1 cellular context compared by ENCODE assay signal in the genomic region with DNA sequence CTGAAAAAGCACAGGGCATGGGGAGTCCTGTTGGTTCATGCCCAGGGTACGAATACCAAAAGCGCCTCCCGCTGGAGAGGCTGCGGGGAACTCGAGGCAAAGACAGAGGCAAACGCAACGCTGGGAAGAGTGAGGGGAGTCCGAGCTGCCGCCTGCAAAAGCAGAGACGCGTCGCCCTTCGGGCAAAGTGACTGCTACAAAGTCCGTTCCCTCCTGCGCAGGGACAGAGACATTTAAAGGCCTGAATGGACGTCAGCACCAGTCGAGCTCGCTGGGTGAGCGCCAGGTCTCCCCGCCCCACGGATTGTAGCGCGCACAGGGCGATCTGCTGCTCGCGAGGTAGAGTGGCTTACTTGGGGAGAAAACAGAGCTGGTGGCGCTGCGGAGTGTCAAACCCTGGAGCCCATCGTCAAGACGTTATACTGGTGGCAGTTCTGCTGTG.
TF ChIP-seq lines count a peak whose summit lies in the region.

No MANE protein-coding gene starts in this region.

TF ChIP-seq in endothelial cell of umbilical vein, 7 proteins besides CTCF, POLR2A, EP300 and RAD21 (continued from another document):
- TF ChIP-seq GATA2 (IDR thresholded peaks at IDR 0.05; ENCODE audit: insufficient read depth, insufficient read length, low read depth, low read length) (no peak), JUN (IDR thresholded peaks at IDR 0.05; ENCODE audit: borderline replicate concordance, insufficient read depth, insufficient read length, low read depth) (no peak), MYC (IDR thresholded peaks at IDR 0.05; ENCODE audit: low read depth, low read length) (no peak), POLR2AphosphoS5 (IDR thresholded peaks at IDR 0.05; ENCODE audit: insufficient read depth, low read depth, low read length) (no peak)
